22 cellular contexts compared by ENCODE assay signal in genomic region chr7:74489997-74490396, GRCh38. TPM values are rescaled to one million over a fixed set of nuclear protein-coding genes. Genes with fewer than 3 reads are reported as not detected.
DNase-seq lines count a peak whose midpoint lies in the region; ATAC-seq, FAIRE-seq and TF ChIP-seq lines count a peak whose summit lies in the region.
"Had no signal": no experiment of that assay in that cellular context is flagged by ENCODE, and none has a peak within 500 bp of the region (broad histone marks: within the 10 kb centered on the region; RNA-seq: fewer than 3 reads in every experiment).

No MANE protein-coding gene starts in this region.

- TF ChIP-seq EP300 in HepG2 (IDR thresholded peaks at IDR 0.05; ENCODE audit: low read depth in 2 of 2, low read length in 2 of 2) = no peak
- TF ChIP-seq EP300 in HepG2 (CRISPR knock-in tag; IDR thresholded peaks at IDR 0.05; ENCODE audit: borderline replicate concordance) = no peak

- H3K27ac Mint-ChIP-seq in brain = peak overlapping the region; percentile 61 to 97 (median 95)
- H3K27ac Mint-ChIP-seq: HFFc6, IgD-negative memory B cell had no signal

- H3K27me3 ChIP-seq in HepG2 (ENCODE audit: control insufficient read depth in 1 of 2, insufficient read depth in 2 of 2, low read length in 2 of 2) (no peaks in the 10 kb centered on the region), right lobe of liver (no peaks in the 10 kb centered on the region), neuronal stem cell (ENCODE audit: control insufficient read depth in 3 of 3, insufficient read depth in 3 of 3, low read depth in 1 of 3, low read length in 3 of 3) (no peaks in the 10 kb centered on the region)

- H4K8ac ChIP-seq in neuronal stem cell (ENCODE audit: low read depth, low read length) = no peak overlapping the region

- ATAC-seq in HepG2 = no peak
- ATAC-seq in right lobe of liver = no peak
- no peak for ATAC-seq in GM18517 (IDR thresholded peaks at IDR 0.05; ENCODE audit: unreplicated experiment)
- ATAC-seq in HG03565 (IDR thresholded peaks at IDR 0.05; ENCODE audit: unreplicated experiment) = no peak
- ATAC-seq in GM19351 (IDR thresholded peaks at IDR 0.05; ENCODE audit: unreplicated experiment) = no peak

- DNase-seq in HepG2 (ENCODE audit: low spot score) (no peak), right lobe of liver (no peak), neuronal stem cell (ENCODE audit: low spot score) (no peak), DMS79 (lab: John Stamatoyannopoulos, UW) (no peak)
- DNase-seq: 8988T, Calu3, GM23248, H7, HFFc6, NCI-H1048, NCI-H1417, NCI-H1694, NCI-H2029 treated with DMSO at 0.1 percent for 48 hours, NCI-H446 treated with DMSO at 0.1 percent for 48 hours, NCI-H526, SHP77 treated with DMSO at 0.1 percent for 48 hours had no signal

- H3K4ac ChIP-seq in neuronal stem cell (ENCODE audit: low read length) = no peak overlapping the region

- H3K27ac ChIP-seq in HepG2 (ENCODE audit: extremely low read length, insufficient read depth, low read length) (no peak overlapping the region), right lobe of liver (no peak overlapping the region), neuronal stem cell (replicated peaks; ENCODE audit: low read length) (peak overlapping the region; percentile 6)
- H3K27ac ChIP-seq: GM23248 had no signal

- H3K36me3 Mint-ChIP-seq in brain = peaks cover 61% of the 10 kb centered on the region
- H3K36me3 Mint-ChIP-seq: IgD-negative memory B cell had no signal

- no peak overlapping the region for H2BK15ac ChIP-seq in neuronal stem cell (ENCODE audit: low read length)

- H3K23ac ChIP-seq in neuronal stem cell (ENCODE audit: low read depth, low read length, poor library complexity) = no peak overlapping the region

- H3K4me2 ChIP-seq in HepG2 (ENCODE audit: low read depth, low read length) = no peak overlapping the region
- no peak overlapping the region for H3K4me2 ChIP-seq in neuronal stem cell (ENCODE audit: insufficient read depth, low read length, poor library complexity, severe bottlenecking)

- H3K9ac ChIP-seq in HepG2 (ENCODE audit: insufficient read depth, low read depth, low read length) (no peak overlapping the region), neuronal stem cell (ENCODE audit: low read depth, low read length, poor library complexity) (no peak overlapping the region)
- H3K9ac ChIP-seq: GM23248 had no signal

- H3K18ac ChIP-seq in neuronal stem cell (ENCODE audit: low read length) = peak overlapping the region; percentile 48

- intact Hi-C loops in HepG2 (cut with micrococcal nuclease; ENCODE audit: unreplicated experiment) (no loop called here), right lobe of liver (cut with DNase I) (no loop called here)

- POLR2A ChIA-PET in HepG2 (lab: Yijun Ruan, JAX) = no interaction called here

- H4K20me1 ChIP-seq in HepG2 (ENCODE audit: insufficient read depth, low read length) = no peaks in the 10 kb centered on the region

- no peak overlapping the region for H4K91ac ChIP-seq in neuronal stem cell (ENCODE audit: low read depth, low read length, poor library complexity)

- no peak overlapping the region for H2BK12ac ChIP-seq in neuronal stem cell (ENCODE audit: low read length)

- no peak overlapping the region for H3K14ac ChIP-seq in neuronal stem cell (ENCODE audit: low read length)

- TF ChIP-seq POLR2A in HepG2 (IDR thresholded peaks at IDR 0.05; ENCODE audit: insufficient read depth in 1 of 2, low read depth in 2 of 2, low read length in 2 of 2) = no peak
- no peak for TF ChIP-seq POLR2A in right lobe of liver (IDR thresholded peaks at IDR 0.05)

- H3K36me3 ChIP-seq in HepG2 (replicated peaks in 1 of 2; ENCODE audit: control insufficient read depth in 1 of 2, insufficient read depth in 2 of 2, low read length in 2 of 2) = no peaks in the 10 kb centered on the region; a peak in 1 of 5 replicates
- no peaks in the 10 kb centered on the region for H3K36me3 ChIP-seq in right lobe of liver
- H3K36me3 ChIP-seq in neuronal stem cell (replicated peaks in 1 of 2; ENCODE audit: control insufficient read depth in 2 of 2, insufficient read depth in 2 of 2, low read length in 2 of 2) = peaks cover 1 to 11% of the 10 kb centered on the region in 2 donors

- no peak overlapping the region for H2AK5ac ChIP-seq in neuronal stem cell (ENCODE audit: low read depth, low read length)

- H3K79me1 ChIP-seq in neuronal stem cell (ENCODE audit: low read depth, low read length) = peaks cover 16% of the 10 kb centered on the region

- H2BK5ac ChIP-seq in neuronal stem cell (ENCODE audit: low read length) = no peak overlapping the region

- H3K9me3 Mint-ChIP-seq in brain = peaks cover 7 to 32% (median 18%) of the 10 kb centered on the region in 5 experiments

- H3K4me1 Mint-ChIP-seq in brain = peaks cover 31% of the 10 kb centered on the region
- H3K4me1 Mint-ChIP-seq: IgD-negative memory B cell had no signal

- no peak for TF ChIP-seq CTCF in HepG2 (CRISPR knock-in tag; IDR thresholded peaks at IDR 0.05)
- TF ChIP-seq CTCF in right lobe of liver (IDR thresholded peaks at IDR 0.05) = no peak
- TF ChIP-seq CTCF in brain (conservative IDR thresholded peaks at IDR 0.05) = no peak

- in situ Hi-C loops in HepG2 (cut with HindIII; ENCODE audit: extremely low pct_ligation_motif_present, low pct_unique_long_range_greater_than_20kb) = no loop called here

- H3K4me3 ChIP-seq in HepG2 (replicated peaks in 1 of 3; ENCODE audit: insufficient read depth in 1 of 3, low read depth in 2 of 3, low read length in 3 of 3) (no peak overlapping the region), right lobe of liver (no peak overlapping the region), neuronal stem cell (ENCODE audit: low read length in 2 of 2) (no peak overlapping the region)
- H3K4me3 ChIP-seq: GM23248 had no signal

- no peak for TF ChIP-seq RAD21 in HepG2 (CRISPR knock-in tag; IDR thresholded peaks at IDR 0.05)

- no peak overlapping the region for H2BK120ac ChIP-seq in neuronal stem cell (ENCODE audit: low read depth, low read length)

- H3K9me3 ChIP-seq in HepG2 (ENCODE audit: low read length) (no peaks in the 10 kb centered on the region), right lobe of liver (no peaks in the 10 kb centered on the region), neuronal stem cell (replicated peaks in 1 of 2; ENCODE audit: control insufficient read depth in 2 of 2, insufficient read depth in 1 of 2, low read depth in 1 of 2, low read length in 2 of 2) (peaks cover 0 to 7% of the 10 kb centered on the region in 2 donors)

- H3K4me1 ChIP-seq in HepG2 (ENCODE audit: insufficient read depth, low read length) (peaks cover 19% of the 10 kb centered on the region), right lobe of liver (peaks cover 0 to 4% (median 0%) of the 10 kb centered on the region in 4 donors), neuronal stem cell (ENCODE audit: control insufficient read depth in 2 of 2, insufficient read depth in 1 of 2, low read depth in 1 of 2, low read length in 2 of 2) (peaks cover 0 to under 1% of the 10 kb centered on the region in 2 donors)

- 82% methylated on average over 6 of the region's 8 CpGs for WGBS in HepG2 (ENCODE audit: low lambda C conversion rate)
- 75% methylated on average over 4 of the region's 8 CpGs for WGBS in right lobe of liver (ENCODE audit: insufficient coverage, low coverage, low lambda C conversion rate, missing lambda C conversion rate)
- WGBS in neuronal stem cell (ENCODE audit: extremely low coverage in 2 of 2, insufficient read length in 2 of 2, insufficient replicate concordance in 1 of 2), 2 donors = no CpG with 5 or more reads among the region's 8 CpGs

- H2AFZ ChIP-seq in HepG2 (ENCODE audit: low read length) (no peak overlapping the region), neuronal stem cell (ENCODE audit: low read length) (no peak overlapping the region)
- H2AFZ ChIP-seq: GM23248 had no signal

- no TSS peak for BruUV-seq in HepG2 (replicated peaks; lab: Mats Ljungman, UMichigan)

- H3K4me3 Mint-ChIP-seq in brain = peak overlapping the region in 1 of 5 experiments; percentile 9
- H3K4me3 Mint-ChIP-seq: HFFc6, IgD-negative memory B cell had no signal

- CTCF ChIA-PET in HepG2 (lab: Yijun Ruan, JAX; ENCODE audit: low intra/inter-chr PET ratio, low total read pairs) = no interaction called here

- FAIRE-seq in HepG2 (lab: Jason Lieb, UNC) = no peak
- FAIRE-seq: GM18507 had no signal

- no peaks in the 10 kb centered on the region for H3K27me3 Mint-ChIP-seq in brain
- H3K27me3 Mint-ChIP-seq: IgD-negative memory B cell had no signal

- peaks cover 6% of the 10 kb centered on the region for H3K79me2 ChIP-seq in HepG2 (ENCODE audit: insufficient read depth, low read length)

TF ChIP-seq in HepG2, 621 proteins besides CTCF, POLR2A, EP300 and RAD21:
- TF ChIP-seq ZNF121 (CRISPR knock-in tag; IDR thresholded peaks at IDR 0.05) (peak; percentile 90), NFKB2 (CRISPR knock-in tag; IDR thresholded peaks at IDR 0.05; ENCODE audit: borderline replicate concordance) (no peak)

RNA-seq across cellular contexts. Expression of gene GTF2IRD1, which starts 36.3 kb away (rescaled TPM):
- total RNA-seq in HepG2 (2016; rRNA removed; fragmentation: Illumina TruSeq; extraction: Trizol) = 16.5 and 17.8 TPM in 2 replicates
- total RNA-seq in HepG2 (2016; cell fraction: cytosol; rRNA removed; fragmentation: Illumina TruSeq; extraction: Trizol; ENCODE audit: low read depth) = 8.1 and 9.5 TPM in 2 replicates
- 13.6 and 19.1 TPM in 2 replicates for total RNA-seq in HepG2 (2016; cell fraction: insoluble cytoplasmic fraction; rRNA removed; fragmentation: Illumina TruSeq; extraction: Trizol)
- 17.2 and 18.9 TPM in 2 replicates for total RNA-seq in HepG2 (2016; cell fraction: membrane; rRNA removed; fragmentation: Illumina TruSeq; extraction: Trizol)
- 15.6 and 22.1 TPM in 2 replicates for total RNA-seq in HepG2 (2016; cell fraction: nucleus; rRNA removed; fragmentation: Illumina TruSeq; extraction: Trizol)
- polyA plus RNA-seq in HepG2 (2011; rRNA removed) = 26.7 and 28.2 TPM in 2 replicates
- polyA plus RNA-seq in HepG2 (2011; cell fraction: cytosol; rRNA removed) = 12.3 and 16.0 TPM in 2 replicates
- 38.7 and 43.3 TPM in 2 replicates for polyA plus RNA-seq in HepG2 (2011; cell fraction: nucleus; rRNA removed)
- polyA plus RNA-seq in HepG2 (2012) = 36.1 and 37.4 TPM in 2 replicates
- 10.4 and 12.9 TPM in 2 replicates for polyA plus RNA-seq in HepG2 (2016; cell fraction: cytosol; fragmentation: Illumina TruSeq; extraction: Trizol; ENCODE audit: low read depth)
- 27.6 and 31.7 TPM in 2 replicates for polyA plus RNA-seq in HepG2 (2016; cell fraction: insoluble cytoplasmic fraction; fragmentation: Illumina TruSeq; extraction: Trizol; ENCODE audit: low read depth)
- polyA plus RNA-seq in HepG2 (2016; cell fraction: membrane; fragmentation: Illumina TruSeq; extraction: Trizol; ENCODE audit: low read depth) = 23.3 and 26.7 TPM in 2 replicates
- polyA plus RNA-seq in HepG2 (2016; cell fraction: nucleus; fragmentation: Illumina TruSeq; extraction: Trizol; ENCODE audit: insufficient read depth, low read depth) = 51.1 and 66.8 TPM in 2 replicates
- 23.4 and 53.2 TPM in 2 replicates for polyA minus RNA-seq in HepG2 (2011; rRNA and poly(A)+ RNA removed; ENCODE audit: low replicate concordance)
- 14.9 and 17.7 TPM in 2 replicates for polyA minus RNA-seq in HepG2 (2011; cell fraction: cytosol; rRNA and poly(A)+ RNA removed)
- 15.5 and 16.5 TPM in 2 replicates for polyA minus RNA-seq in HepG2 (2011; cell fraction: nucleus; rRNA and poly(A)+ RNA removed)
- total RNA-seq in right lobe of liver = 1 to 10 TPM; 1.9 to 9.8 (median 6.5) TPM
- polyA plus RNA-seq in brain (ENCODE audit: insufficient read depth, low read depth, low replicate concordance) = 33.6 TPM
- polyA plus RNA-seq in neuronal stem cell (2013, experiment 1 of 2) = 87.8 TPM
- polyA plus RNA-seq in neuronal stem cell (2013, experiment 2 of 2) = 87.6 TPM
- polyA plus RNA-seq: IgD-negative memory B cell had no signal
